In the genomic region with DNA sequence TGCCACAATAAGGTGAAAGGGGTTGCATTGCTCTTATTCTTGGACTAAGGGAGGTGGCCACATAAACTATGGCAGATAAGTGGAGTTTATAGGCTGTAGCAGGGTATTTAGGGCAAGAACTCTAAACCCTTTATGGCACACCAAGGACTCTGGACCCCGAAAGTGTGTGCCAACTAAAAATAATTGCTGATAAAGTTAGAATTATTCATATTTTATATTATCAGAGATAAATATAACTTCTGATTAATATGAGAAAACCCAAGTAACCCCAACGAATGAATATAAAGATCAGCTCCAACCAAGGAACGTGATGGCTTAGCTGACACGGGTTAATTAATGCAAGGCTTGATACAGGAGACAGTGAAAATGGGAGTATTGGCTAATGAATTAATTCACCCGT, we compare ENCODE assay signal across 36 cellular contexts. TPM values are rescaled to one million over a fixed set of nuclear protein-coding genes. Genes with fewer than 3 reads are reported as not detected.
"Had no signal": no experiment of that assay in that cellular context is flagged by ENCODE, and none has a peak within 500 bp of the region (broad histone marks: within the 10 kb centered on the region; RNA-seq: fewer than 3 reads in every experiment).

No MANE protein-coding gene starts in this region.

- H3K36me3 ChIP-seq: MG63 had no signal

- H3K27me3 ChIP-seq: MG63 had no signal

- H3K27ac ChIP-seq: KMS-11 had no signal

- DNase-seq: Karpas-422, Kasumi-1, MG63, MM.1S, MV-4-11, NCI-H1048, NCI-H1092, NCI-H1092 treated with DMSO at 0.1 percent for 48 hours, NCI-H1105, NCI-H1105 treated with DMSO at 0.1 percent for 48 hours, NCI-H1417, NCI-H1417 treated with DMSO at 0.1 percent for 48 hours, NCI-H1436, NCI-H1436 treated with DMSO at 0.1 percent for 48 hours, NCI-H146, NCI-H1694, NCI-H1694 treated with DMSO at 0.1 percent for 48 hours, NCI-H187, NCI-H187 treated with DMSO at 0.1 percent for 48 hours, NCI-H1930, NCI-H2029, NCI-H2029 treated with DMSO at 0.1 percent for 48 hours, NCI-H2081, NCI-H2081 treated with DMSO at 0.1 percent for 48 hours, NCI-H2107, NCI-H2171, NCI-H2171 treated with DMSO at 0.1 percent for 48 hours, NCI-H2227 treated with DMSO at 0.1 percent for 48 hours, NCI-H226, NCI-H345, NCI-H446, NCI-H446 treated with DMSO at 0.1 percent for 48 hours, NCI-H510A, NCI-H510A treated with DMSO at 0.1 percent for 48 hours had no signal

- H3K4me3 ChIP-seq: MG63 had no signal

- H3K9me3 ChIP-seq: MG63 had no signal

RNA-seq across cellular contexts. Expression of a gene that starts 8.8 kb away (rescaled TPM):
- total RNA-seq: NCI-H460 had no signal

RNA-seq across cellular contexts. Expression of a gene that starts 15.0 kb away (rescaled TPM):
- total RNA-seq: NCI-H460 had no signal
